8 cellular contexts compared by ENCODE assay signal in the genomic region with DNA sequence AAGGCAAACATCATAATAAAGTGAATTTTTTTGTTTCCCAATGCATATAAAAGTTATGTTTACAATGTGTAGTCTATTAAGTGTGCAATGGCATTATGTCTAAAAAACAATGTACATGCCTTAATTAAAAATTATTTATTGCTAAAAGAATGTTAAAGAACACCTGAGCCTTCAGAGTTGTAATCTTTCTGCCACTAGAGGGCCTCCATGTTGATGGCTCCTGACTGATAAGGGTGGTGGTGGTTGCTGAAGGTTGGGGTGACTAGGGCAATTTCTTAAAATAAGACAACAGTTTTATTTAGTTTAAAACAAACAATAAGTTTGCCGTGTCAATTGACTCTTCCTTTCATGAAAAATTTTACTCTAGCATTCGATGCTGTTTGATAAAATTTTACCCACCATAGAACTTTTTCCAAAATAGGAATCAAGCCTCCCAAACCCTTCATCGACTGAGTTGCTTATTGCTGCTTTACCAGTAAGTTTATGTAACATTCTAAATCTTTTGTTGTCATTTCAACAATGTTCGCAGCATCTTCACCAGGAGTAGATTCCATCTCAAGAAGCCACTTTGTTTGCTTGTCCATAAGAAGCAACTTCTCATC. TPM values are rescaled to one million over a fixed set of nuclear protein-coding genes. Genes with fewer than 3 reads are reported as not detected.
DNase-seq lines count a peak whose midpoint lies in the region; ATAC-seq and TF ChIP-seq lines count a peak whose summit lies in the region.

No MANE protein-coding gene starts in this region.

- no peak overlapping the region for H3K27ac ChIP-seq in AG04450 (ENCODE audit: low read depth, low read length)

- no peaks in the 10 kb centered on the region for H3K27me3 ChIP-seq in AG04450 (ENCODE audit: control insufficient read depth, insufficient read depth, low read length)

- H3K4me3 Mint-ChIP-seq in T-cell, result no peak overlapping the region

- POLR2A ChIA-PET in AG04450 (lab: Yijun Ruan, JAX), result no interaction called here
- POLR2A ChIA-PET in T-cell (lab: Charles Lee), result no interaction called here

- no peaks in the 10 kb centered on the region for H3K27me3 Mint-ChIP-seq in T-cell

- TF ChIP-seq CTCF in AG04450 (IDR thresholded peaks at IDR 0.05; ENCODE audit: low read depth, low read length), result peak; percentile 55
- TF ChIP-seq CTCF in GM12875 (IDR thresholded peaks at IDR 0.05; ENCODE audit: borderline replicate concordance, insufficient read depth, low read depth, low read length), result peak; percentile 68
- TF ChIP-seq CTCF in foreskin fibroblast (IDR thresholded peaks at IDR 0.05; ENCODE audit: low read depth, low read length), result peak; percentile 50

- CTCF ChIA-PET in AG04450 (lab: Charles Lee) (no interaction called here), T-cell (lab: Charles Lee) (interaction anchor here (0.6 to 1.0 kb wide), 4 partner anchors 11 to 321 kb away, joined by 3 to 5 read pairs (median 4); no protein-coding TSS in a partner anchor)

- H3K36me3 Mint-ChIP-seq in T-cell, result peaks cover 10% of the 10 kb centered on the region

- H3K4me3 ChIP-seq in AG04450 (ENCODE audit: low read depth, low read length) (no peak overlapping the region), GM12875 (ENCODE audit: low read depth, low read length) (no peak overlapping the region), foreskin fibroblast (ENCODE audit: low read depth in 1 of 2, low read length in 2 of 2) (no peak overlapping the region)

- H3K4me1 Mint-ChIP-seq in T-cell, result peaks cover 70 to 76% (median 71%) of the 10 kb centered on the region in 3 donors

- ATAC-seq in T-cell (replicated peaks in 1 of 4) (peak in 3 of 4 experiments; percentile 45 to 66 (median 63)), HG03135 (IDR thresholded peaks at IDR 0.05; ENCODE audit: unreplicated experiment) (no peak)

- H3K9me3 ChIP-seq in AG04450 (ENCODE audit: control insufficient read depth, insufficient read depth, low read length), result no peaks in the 10 kb centered on the region; the same call in 1 of the 2 replicates

- H3K27ac Mint-ChIP-seq in T-cell, result no peak overlapping the region

- no peaks in the 10 kb centered on the region for H3K9me3 Mint-ChIP-seq in T-cell

- no peak for DNase-seq in AG04450 (ENCODE audit: low read depth, low spot score)
- DNase-seq in T-cell, result peak in 27 of 34 experiments; percentile 5 to 42 (median 17)
- peak in 1 of 2 donors; percentile 24 for DNase-seq in foreskin fibroblast
- peak; percentile 9 for DNase-seq in stimulated activated naive CD4-positive, alpha-beta T cell treated with Interleukin-2 at 50 U/mL for 16 hours (lab: John Stamatoyannopoulos, UW)
- DNase-seq in NCI-H1092 treated with DMSO at 0.1 percent for 48 hours (lab: John Stamatoyannopoulos, UW), result no peak
- no peak for DNase-seq in T1000 (lab: John Stamatoyannopoulos, UW)

RNA-seq across cellular contexts. Expression of gene MAP3K2, which starts 32.3 kb away (rescaled TPM):
- polyA plus RNA-seq in AG04450 (2011; rRNA removed), result 14.9 and 15.5 TPM in 2 replicates
- 26.8 and 36.7 TPM in 2 replicates for polyA minus RNA-seq in AG04450 (2011; rRNA and poly(A)+ RNA removed)
- 10 to 100 TPM; 81.6 to 89.1 (median 83.2) TPM for total RNA-seq in T-cell

Comparison
In these comparisons a context has a peak if more than half of its experiments do, and no peak if none do; other contexts are left out.
1. DNase-seq: peak in T-cell (27 of 34) and stimulated activated naive CD4-positive, alpha-beta T cell treated with Interleukin-2 at 50 U/mL for 16 hours (single experiment); none in AG04450 (single experiment), NCI-H1092 treated with DMSO at 0.1 percent for 48 hours (single experiment) and T1000 (single experiment).
2. Peak in every context shown above with its lines, with median percentiles within 50 percentile points of each other: CTCF ChIP-seq.